1 cellular context compared by ENCODE assay signal in genomic region chr1:155241069-155241679, GRCh38.
A peak's percentile ranks its signal among the peaks of the same experiment; 100 is the strongest.
TF ChIP-seq lines count a peak whose summit lies in the region.

No MANE protein-coding gene starts in this region.

TF ChIP-seq in HepG2, 621 proteins besides CTCF, POLR2A, EP300 and RAD21 (continued from another document and continues in another):
- TF ChIP-seq, protein P1, sequence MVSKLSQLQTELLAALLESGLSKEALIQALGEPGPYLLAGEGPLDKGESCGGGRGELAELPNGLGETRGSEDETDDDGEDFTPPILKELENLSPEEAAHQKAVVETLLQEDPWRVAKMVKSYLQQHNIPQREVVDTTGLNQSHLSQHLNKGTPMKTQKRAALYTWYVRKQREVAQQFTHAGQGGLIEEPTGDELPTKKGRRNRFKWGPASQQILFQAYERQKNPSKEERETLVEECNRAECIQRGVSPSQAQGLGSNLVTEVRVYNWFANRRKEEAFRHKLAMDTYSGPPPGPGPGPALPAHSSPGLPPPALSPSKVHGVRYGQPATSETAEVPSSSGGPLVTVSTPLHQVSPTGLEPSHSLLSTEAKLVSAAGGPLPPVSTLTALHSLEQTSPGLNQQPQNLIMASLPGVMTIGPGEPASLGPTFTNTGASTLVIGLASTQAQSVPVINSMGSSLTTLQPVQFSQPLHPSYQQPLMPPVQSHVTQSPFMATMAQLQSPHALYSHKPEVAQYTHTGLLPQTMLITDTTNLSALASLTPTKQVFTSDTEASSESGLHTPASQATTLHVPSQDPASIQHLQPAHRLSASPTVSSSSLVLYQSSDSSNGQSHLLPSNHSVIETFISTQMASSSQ (IDR thresholded peaks at IDR 0.05; ENCODE audit: low read depth), result no peak
- TF ChIP-seq, protein P1 (CRISPR knock-in tag; IDR thresholded peaks at IDR 0.05; ENCODE audit: borderline replicate concordance), result no peak
- TF ChIP-seq, protein P2, sequence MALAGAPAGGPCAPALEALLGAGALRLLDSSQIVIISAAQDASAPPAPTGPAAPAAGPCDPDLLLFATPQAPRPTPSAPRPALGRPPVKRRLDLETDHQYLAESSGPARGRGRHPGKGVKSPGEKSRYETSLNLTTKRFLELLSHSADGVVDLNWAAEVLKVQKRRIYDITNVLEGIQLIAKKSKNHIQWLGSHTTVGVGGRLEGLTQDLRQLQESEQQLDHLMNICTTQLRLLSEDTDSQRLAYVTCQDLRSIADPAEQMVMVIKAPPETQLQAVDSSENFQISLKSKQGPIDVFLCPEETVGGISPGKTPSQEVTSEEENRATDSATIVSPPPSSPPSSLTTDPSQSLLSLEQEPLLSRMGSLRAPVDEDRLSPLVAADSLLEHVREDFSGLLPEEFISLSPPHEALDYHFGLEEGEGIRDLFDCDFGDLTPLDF (CRISPR knock-in tag; IDR thresholded peaks at IDR 0.05), result no peak
- TF ChIP-seq IRF2 (CRISPR knock-in tag; IDR thresholded peaks at IDR 0.05) (peak; percentile 91), RORA (CRISPR knock-in tag; IDR thresholded peaks at IDR 0.05) (no peak), ASH2L (IDR thresholded peaks at IDR 0.05; ENCODE audit: insufficient read length, low read depth, low read length) (no peak), ZBTB34 (CRISPR knock-in tag; IDR thresholded peaks at IDR 0.05) (no peak), TAF15 (IDR thresholded peaks at IDR 0.05; ENCODE audit: low read depth, low read length, poor library complexity, severe bottlenecking) (no peak), ZBTB1 (CRISPR knock-in tag; IDR thresholded peaks at IDR 0.05; ENCODE audit: borderline replicate concordance) (no peak), PRDM4 (CRISPR knock-in tag; IDR thresholded peaks at IDR 0.05; ENCODE audit: borderline replicate concordance) (no peak), SP1 (IDR thresholded peaks at IDR 0.05) (no peak), SP1 (CRISPR knock-in tag; IDR thresholded peaks at IDR 0.05) (peak; percentile 24; the same call in 1 of the 2 replicates), HNF4G (IDR thresholded peaks at IDR 0.05; ENCODE audit: borderline replicate concordance, low read depth, low read length) (no peak), HNF4G (CRISPR knock-in tag; IDR thresholded peaks at IDR 0.05; ENCODE audit: borderline replicate concordance, low read depth) (no peak), NFATC3 (CRISPR knock-in tag; IDR thresholded peaks at IDR 0.05) (no peak), ONECUT2 (CRISPR knock-in tag; IDR thresholded peaks at IDR 0.05) (no peak), GPN1 (CRISPR knock-in tag; IDR thresholded peaks at IDR 0.05; ENCODE audit: borderline replicate concordance) (no peak), ZNF326 (CRISPR knock-in tag; IDR thresholded peaks at IDR 0.05; ENCODE audit: borderline replicate concordance) (no peak), TRIM24 (CRISPR knock-in tag; IDR thresholded peaks at IDR 0.05) (no peak), ZEB1 (IDR thresholded peaks at IDR 0.05; ENCODE audit: insufficient replicate concordance, low read depth) (peak; percentile 31), FOXA3 (CRISPR knock-in tag; IDR thresholded peaks at IDR 0.05) (peak; percentile 53; the same call in 1 of the 2 replicates), U2AF1 (optimal IDR thresholded peaks at IDR 0.05; ENCODE audit: low read depth, low read length) (no peak), PCBP1 (IDR thresholded peaks at IDR 0.05; ENCODE audit: borderline replicate concordance, low read depth, low read length) (no peak), FOXP1 (IDR thresholded peaks at IDR 0.05) (no peak), FOXP1 (CRISPR knock-in tag; IDR thresholded peaks at IDR 0.05) (no peak), ARID3A (IDR thresholded peaks at IDR 0.05; ENCODE audit: low read depth, low read length) (no peak), KDM2A (CRISPR knock-in tag; IDR thresholded peaks at IDR 0.05; ENCODE audit: borderline replicate concordance, low read depth) (peak; percentile 62; the same call in 1 of the 2 replicates), ZBTB39 (CRISPR knock-in tag; IDR thresholded peaks at IDR 0.05) (no peak), ISL2 (CRISPR knock-in tag; IDR thresholded peaks at IDR 0.05) (0 out of 2 replicates have a peak, but pooled peaks have one; percentile 35), HDAC1 (CRISPR knock-in tag; IDR thresholded peaks at IDR 0.05) (peak; percentile 93), SIN3B (IDR thresholded peaks at IDR 0.05; ENCODE audit: low read length) (peak; percentile 85; the same call in 1 of the 2 replicates), PLRG1 (conservative IDR thresholded peaks at IDR 0.05) (no peak), RFXAP (CRISPR knock-in tag; IDR thresholded peaks at IDR 0.05; ENCODE audit: borderline replicate concordance) (peak; percentile 24), ZNF790 (CRISPR knock-in tag; IDR thresholded peaks at IDR 0.05; ENCODE audit: borderline replicate concordance) (no peak), NFE2L2 (IDR thresholded peaks at IDR 0.05; ENCODE audit: low read length) (no peak), ERF (CRISPR knock-in tag; IDR thresholded peaks at IDR 0.05) (peak; percentile 45; the same call in 1 of the 2 replicates), FOXC1 (CRISPR knock-in tag; IDR thresholded peaks at IDR 0.05; ENCODE audit: borderline replicate concordance) (no peak), ZNF777 (CRISPR knock-in tag; IDR thresholded peaks at IDR 0.05) (no peak), HOXA3 (CRISPR knock-in tag; IDR thresholded peaks at IDR 0.05) (peak; percentile 90)
- TF ChIP-seq, protein P3, sequence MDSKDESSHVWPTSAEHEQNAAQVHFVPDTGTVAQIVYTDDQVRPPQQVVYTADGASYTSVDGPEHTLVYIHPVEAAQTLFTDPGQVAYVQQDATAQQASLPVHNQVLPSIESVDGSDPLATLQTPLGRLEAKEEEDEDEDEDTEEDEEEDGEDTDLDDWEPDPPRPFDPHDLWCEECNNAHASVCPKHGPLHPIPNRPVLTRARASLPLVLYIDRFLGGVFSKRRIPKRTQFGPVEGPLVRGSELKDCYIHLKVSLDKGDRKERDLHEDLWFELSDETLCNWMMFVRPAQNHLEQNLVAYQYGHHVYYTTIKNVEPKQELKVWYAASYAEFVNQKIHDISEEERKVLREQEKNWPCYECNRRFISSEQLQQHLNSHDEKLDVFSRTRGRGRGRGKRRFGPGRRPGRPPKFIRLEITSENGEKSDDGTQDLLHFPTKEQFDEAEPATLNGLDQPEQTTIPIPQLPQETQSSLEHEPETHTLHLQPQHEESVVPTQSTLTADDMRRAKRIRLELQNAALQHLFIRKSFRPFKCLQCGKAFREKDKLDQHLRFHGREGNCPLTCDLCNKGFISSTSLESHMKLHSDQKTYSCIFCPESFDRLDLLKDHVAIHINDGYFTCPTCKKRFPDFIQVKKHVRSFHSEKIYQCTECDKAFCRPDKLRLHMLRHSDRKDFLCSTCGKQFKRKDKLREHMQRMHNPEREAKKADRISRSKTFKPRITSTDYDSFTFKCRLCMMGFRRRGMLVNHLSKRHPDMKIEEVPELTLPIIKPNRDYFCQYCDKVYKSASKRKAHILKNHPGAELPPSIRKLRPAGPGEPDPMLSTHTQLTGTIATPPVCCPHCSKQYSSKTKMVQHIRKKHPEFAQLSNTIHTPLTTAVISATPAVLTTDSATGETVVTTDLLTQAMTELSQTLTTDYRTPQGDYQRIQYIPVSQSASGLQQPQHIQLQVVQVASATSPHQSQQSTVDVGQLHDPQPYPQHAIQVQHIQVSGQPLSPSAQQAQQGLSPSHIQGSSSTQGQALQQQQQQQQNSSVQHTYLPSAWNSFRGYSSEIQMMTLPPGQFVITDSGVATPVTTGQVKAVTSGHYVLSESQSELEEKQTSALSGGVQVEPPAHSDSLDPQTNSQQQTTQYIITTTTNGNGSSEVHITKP (CRISPR knock-in tag; IDR thresholded peaks at IDR 0.05; ENCODE audit: low read depth), result 0 out of 2 replicates have a peak, but pooled peaks have one; percentile 41
- TF ChIP-seq, protein P4, sequence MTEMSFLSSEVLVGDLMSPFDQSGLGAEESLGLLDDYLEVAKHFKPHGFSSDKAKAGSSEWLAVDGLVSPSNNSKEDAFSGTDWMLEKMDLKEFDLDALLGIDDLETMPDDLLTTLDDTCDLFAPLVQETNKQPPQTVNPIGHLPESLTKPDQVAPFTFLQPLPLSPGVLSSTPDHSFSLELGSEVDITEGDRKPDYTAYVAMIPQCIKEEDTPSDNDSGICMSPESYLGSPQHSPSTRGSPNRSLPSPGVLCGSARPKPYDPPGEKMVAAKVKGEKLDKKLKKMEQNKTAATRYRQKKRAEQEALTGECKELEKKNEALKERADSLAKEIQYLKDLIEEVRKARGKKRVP (CRISPR knock-in tag; IDR thresholded peaks at IDR 0.05), result no peak
- TF ChIP-seq, protein P5, sequence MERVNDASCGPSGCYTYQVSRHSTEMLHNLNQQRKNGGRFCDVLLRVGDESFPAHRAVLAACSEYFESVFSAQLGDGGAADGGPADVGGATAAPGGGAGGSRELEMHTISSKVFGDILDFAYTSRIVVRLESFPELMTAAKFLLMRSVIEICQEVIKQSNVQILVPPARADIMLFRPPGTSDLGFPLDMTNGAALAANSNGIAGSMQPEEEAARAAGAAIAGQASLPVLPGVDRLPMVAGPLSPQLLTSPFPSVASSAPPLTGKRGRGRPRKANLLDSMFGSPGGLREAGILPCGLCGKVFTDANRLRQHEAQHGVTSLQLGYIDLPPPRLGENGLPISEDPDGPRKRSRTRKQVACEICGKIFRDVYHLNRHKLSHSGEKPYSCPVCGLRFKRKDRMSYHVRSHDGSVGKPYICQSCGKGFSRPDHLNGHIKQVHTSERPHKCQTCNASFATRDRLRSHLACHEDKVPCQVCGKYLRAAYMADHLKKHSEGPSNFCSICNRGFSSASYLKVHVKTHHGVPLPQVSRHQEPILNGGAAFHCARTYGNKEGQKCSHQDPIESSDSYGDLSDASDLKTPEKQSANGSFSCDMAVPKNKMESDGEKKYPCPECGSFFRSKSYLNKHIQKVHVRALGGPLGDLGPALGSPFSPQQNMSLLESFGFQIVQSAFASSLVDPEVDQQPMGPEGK (CRISPR knock-in tag; IDR thresholded peaks at IDR 0.05), result no peak
